8 cellular contexts compared by ENCODE assay signal in the genomic region with DNA sequence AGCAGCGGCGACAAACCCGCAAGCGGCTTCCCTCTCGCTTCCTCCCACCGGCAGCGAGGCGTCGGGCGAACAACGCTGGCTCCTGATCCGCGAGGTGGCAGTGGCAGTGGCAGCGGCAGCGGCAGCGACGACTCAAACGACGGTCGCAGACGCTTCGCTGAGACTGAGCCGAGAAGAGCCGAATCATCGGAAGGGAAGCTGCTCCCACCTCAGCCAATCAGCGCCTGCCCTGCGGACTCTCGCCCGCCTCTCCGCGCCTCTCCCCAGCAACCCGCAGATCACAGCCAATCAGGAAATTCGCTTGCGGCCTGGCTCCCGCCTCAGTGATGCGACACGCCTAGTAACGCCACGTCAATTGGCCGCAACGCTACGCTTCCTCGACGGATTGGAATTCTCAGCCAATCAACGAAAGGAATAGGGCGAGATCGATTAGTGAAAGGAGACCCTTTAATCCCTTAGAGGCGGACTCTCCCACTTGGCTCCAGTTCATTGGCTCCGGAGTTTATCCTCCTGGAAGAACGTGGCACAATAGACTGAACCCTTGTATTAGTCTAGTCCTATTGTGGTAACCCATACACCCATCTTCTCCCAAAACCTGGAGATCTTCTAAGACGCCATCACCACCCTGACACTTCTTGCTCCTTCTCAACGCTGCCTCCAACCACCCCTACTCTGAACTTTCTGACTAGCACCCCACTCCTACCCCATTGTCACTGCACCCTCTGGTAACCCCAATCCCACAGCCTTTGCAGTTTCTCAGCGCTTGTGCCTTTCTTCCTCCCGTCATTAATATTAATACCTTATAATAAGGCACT. TPM values are rescaled to one million over a fixed set of nuclear protein-coding genes. Genes with fewer than 3 reads are reported as not detected.
DNase-seq lines count a peak whose midpoint lies in the region; ATAC-seq and TF ChIP-seq lines count a peak whose summit lies in the region.

Gene VCP (minus strand): TSS at position 165 of the 815 bp plus-strand sequence. CDS start 272 bp downstream, outside the sequence.

- peaks cover 53% of the 10 kb centered on the region for H3K36me3 Mint-ChIP-seq in T-helper 1 cell treated with Interleukin-12 subunit alpha and Interleukin-12 subunit beta and Interleukin-4 antibody, amounts not matched to agents 30 μg/mL and 1 μg/mL, for 36 hours (ENCODE audit: low read depth)

- intact Hi-C loops in heart right ventricle (cut with DNase I): loop anchor here in 4 of 10 donors (2.0 to 10.0 kb wide), 5 partner anchors 24 to 85 kb away; partner anchors contain the start of genes DNAJB5 (in 2 of the 4) and PIGO (in 1 of the 4)
- intact Hi-C loops in posterior cingulate gyrus (cut with DNase I): loop anchor here (1.0 to 10.0 kb wide), 3 partner anchors 8 to 92 kb away; partner anchors contain the start of gene UNC13B
- intact Hi-C loops in upper lobe of right lung (cut with DNase I): no loop called here

- peak within 1 kb of the TSS; percentile 91 for H3K4me3 Mint-ChIP-seq in T-helper 1 cell treated with Interleukin-12 subunit alpha and Interleukin-12 subunit beta and Interleukin-4 antibody, amounts not matched to agents 30 μg/mL and 1 μg/mL, for 36 hours

- H3K4me3 ChIP-seq in heart right ventricle (peak within 1 kb of the TSS; percentile 73 to 100 (median 92)), upper lobe of right lung (peak within 1 kb of the TSS; percentile 98)

- in situ Hi-C loops in GM13977 (cut with MboI; ENCODE audit: low pct_unique_long_range_greater_than_20kb, low sequenced_read_pairs, unreplicated experiment): no loop called here

- H3K27me3 Mint-ChIP-seq in T-helper 1 cell treated with Interleukin-12 subunit alpha and Interleukin-12 subunit beta and Interleukin-4 antibody, amounts not matched to agents 30 μg/mL and 1 μg/mL, for 36 hours (ENCODE audit: low read depth): no peaks in the 10 kb centered on the region

- peaks cover 45% of the 10 kb centered on the region for H3K4me1 Mint-ChIP-seq in T-helper 1 cell treated with Interleukin-12 subunit alpha and Interleukin-12 subunit beta and Interleukin-4 antibody, amounts not matched to agents 30 μg/mL and 1 μg/mL, for 36 hours (ENCODE audit: low read depth)

- TF ChIP-seq CTCF in GM13977 (IDR thresholded peaks at IDR 0.05; ENCODE audit: extremely low read depth, insufficient read depth, missing control alignments) (peak; percentile 12), heart right ventricle (IDR thresholded peaks at IDR 0.05) (no peak), upper lobe of right lung (IDR thresholded peaks at IDR 0.05) (no peak)

- H3K9me3 ChIP-seq in heart right ventricle (no peaks in the 10 kb centered on the region), upper lobe of right lung (no peaks in the 10 kb centered on the region)

- H3K27ac ChIP-seq in heart right ventricle: peak within 1 kb of the TSS; percentile 96 to 100 (median 100)
- peak within 1 kb of the TSS; percentile 100 for H3K27ac ChIP-seq in upper lobe of right lung

- H3K4me1 ChIP-seq in heart right ventricle (peaks cover 0 to 44% (median 39%) of the 10 kb centered on the region in 9 donors), upper lobe of right lung (peaks cover 32% of the 10 kb centered on the region)

- ATAC-seq in HG02884 (IDR thresholded peaks at IDR 0.05; ENCODE audit: unreplicated experiment) (peak; percentile 79), heart right ventricle (peak; percentile 92 to 97 (median 96)), upper lobe of right lung (peak; percentile 95)

- DNase-seq in GM13977 (ENCODE audit: low spot score): peak; percentile 99
- DNase-seq in NCI-H1694 (lab: John Stamatoyannopoulos, UW): peak; percentile 98
- peak; percentile 98 for DNase-seq in amniotic stem cell (lab: John Stamatoyannopoulos, UW)
- peak; percentile 97 to 99 for DNase-seq in heart right ventricle
- peak; percentile 98 to 100 (median 99) for DNase-seq in posterior cingulate gyrus
- DNase-seq in upper lobe of right lung: peak; percentile 99

- H3K27ac Mint-ChIP-seq in T-helper 1 cell treated with Interleukin-12 subunit alpha and Interleukin-12 subunit beta and Interleukin-4 antibody, amounts not matched to agents 30 μg/mL and 1 μg/mL, for 36 hours: peak within 1 kb of the TSS; percentile 92

- H3K9me3 Mint-ChIP-seq in T-helper 1 cell treated with Interleukin-12 subunit alpha and Interleukin-12 subunit beta and Interleukin-4 antibody, amounts not matched to agents 30 μg/mL and 1 μg/mL, for 36 hours: no peaks in the 10 kb centered on the region

- H3K36me3 ChIP-seq in heart right ventricle: peaks cover 0 to 62% (median 5%) of the 10 kb centered on the region in 9 donors
- H3K36me3 ChIP-seq in upper lobe of right lung: peaks cover 9% of the 10 kb centered on the region

- WGBS in heart right ventricle, 2 donors: 4 to 5% methylated on average over 54 of the region's 54 CpGs

- H3K27me3 ChIP-seq in heart right ventricle (no peaks in the 10 kb centered on the region), upper lobe of right lung (no peaks in the 10 kb centered on the region)

RNA-seq across cellular contexts. Expression of gene VCP, which starts in this region (rescaled TPM):
- total RNA-seq in heart right ventricle (100 to 1,000 TPM; 227 to 385 (median 300) TPM), upper lobe of right lung (185 TPM)
- 100 to 1,000 TPM in 1 of 2 donors, 10 to 100 TPM in 1; 69.9 to 248 TPM for polyA plus RNA-seq in heart right ventricle

Comparison
In these comparisons a context has a peak if more than half of its experiments do, and no peak if none do; other contexts are left out.
1. Peak in every context shown above with its lines: DNase-seq, ATAC-seq, H3K4me3 ChIP-seq and H3K27ac ChIP-seq.